ENCODE assay signal across 16 cellular contexts in the genomic region with DNA sequence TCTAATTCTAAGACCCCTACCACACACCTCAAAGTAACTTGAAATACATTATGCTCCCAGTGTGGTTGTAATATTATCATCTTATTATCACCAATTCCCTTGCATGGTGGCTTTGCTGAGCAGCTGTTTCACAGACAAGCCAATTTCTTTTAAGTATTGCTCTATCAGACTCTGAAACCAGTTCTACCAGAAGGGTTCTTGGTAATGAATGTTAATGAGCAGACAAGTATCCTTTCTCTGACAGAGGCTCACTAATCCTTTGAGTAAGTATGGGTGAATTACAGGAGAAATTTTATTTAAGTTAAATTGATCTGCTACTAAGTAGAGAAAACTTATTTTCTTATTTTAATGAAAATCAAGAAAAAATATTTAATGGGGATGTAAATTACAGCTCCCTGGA.
A peak's percentile ranks its signal among the peaks of the same experiment; 100 is the strongest.
DNase-seq lines count a peak whose midpoint lies in the region; ATAC-seq and TF ChIP-seq lines count a peak whose summit lies in the region.
"Had no signal": no experiment of that assay in that cellular context is flagged by ENCODE, and none has a peak within 500 bp of the region (broad histone marks: within the 10 kb centered on the region; RNA-seq: fewer than 3 reads in every experiment).

No MANE protein-coding gene starts in this region.

- no peaks in the 10 kb centered on the region for H3K23me2 ChIP-seq in H9 (ENCODE audit: insufficient read length, low read depth, low read length, poor library complexity, severe bottlenecking)

- no peaks in the 10 kb centered on the region for H3K79me1 ChIP-seq in H9 (ENCODE audit: insufficient read depth, low read depth, low read length, poor library complexity, severe bottlenecking)

- H3K9me3 ChIP-seq in H9 (ENCODE audit: control insufficient read depth, low read depth, low read length) = no peaks in the 10 kb centered on the region
- H3K9me3 ChIP-seq in smooth muscle cell (replicated peaks; ENCODE audit: low read depth) = no peaks in the 10 kb centered on the region
- H3K9me3 ChIP-seq: BLaER1, SJCRH30 had no signal

- H3K56ac ChIP-seq in H9 (ENCODE audit: insufficient read length, low read depth, low read length) = no peak overlapping the region

- DNase-seq in H9 (no peak), NCI-H524 treated with DMSO at 0.1 percent for 48 hours (lab: John Stamatoyannopoulos, UW) (peak; percentile 71), epithelial cell of esophagus (ENCODE audit: low read depth) (peak; percentile 61), smooth muscle cell (lab: John Stamatoyannopoulos, UW; ENCODE audit: unreplicated experiment) (no peak), epidermal melanocyte (ENCODE audit: insufficient read length, low spot score) (no peak), endothelial cell (ENCODE audit: low spot score) (no peak)
- DNase-seq: NCI-H1436, NCI-H2029 treated with DMSO at 0.1 percent for 48 hours, OCI-M1, RPMI8226, SJCRH30, SW 1271 had no signal

- H3K14ac ChIP-seq in H9 (ENCODE audit: insufficient read depth, low read length) = no peak overlapping the region

- H2BK5ac ChIP-seq in H9 (ENCODE audit: insufficient read length, low read length) = no peak overlapping the region

- H3K4me2 ChIP-seq in H9 (ENCODE audit: insufficient read depth, insufficient read length, low read length) (no peak overlapping the region), smooth muscle cell (no peak overlapping the region)
- H3K4me2 ChIP-seq: BLaER1 had no signal

- H3K27ac ChIP-seq in H9 (ENCODE audit: insufficient read length, low read depth, low read length) = no peak overlapping the region
- peak overlapping the region; percentile 19 for H3K27ac ChIP-seq in smooth muscle cell (ENCODE audit: low read depth)
- H3K27ac ChIP-seq: BLaER1, SJCRH30 had no signal

- no peak overlapping the region for H3K4me3 ChIP-seq in epithelial cell of esophagus (ENCODE audit: low read length)
- no peak overlapping the region for H3K4me3 ChIP-seq in smooth muscle cell
- H3K4me3 ChIP-seq: BLaER1, SJCRH30 had no signal

- no peak overlapping the region for H4K5ac ChIP-seq in H9 (ENCODE audit: insufficient read length, low read depth, low read length)

- H3K27me3 Mint-ChIP-seq in H9 (ENCODE audit: low read depth) (no peaks in the 10 kb centered on the region), endothelial cell (ENCODE audit: unreplicated experiment) (no peaks in the 10 kb centered on the region)
- H3K27me3 Mint-ChIP-seq: IgD-negative memory B cell had no signal

- no peak overlapping the region for H2BK120ac ChIP-seq in H9 (ENCODE audit: low read depth, low read length, poor library complexity, severe bottlenecking)

- H2BK20ac ChIP-seq in H9 (ENCODE audit: low read depth, low read length, poor library complexity, severe bottlenecking) = no peak overlapping the region

- peak overlapping the region; percentile 28 to 50 (median 29); a peak in 3 of 7 replicates for H3K27ac Mint-ChIP-seq in H9
- H3K27ac Mint-ChIP-seq in endothelial cell (ENCODE audit: unreplicated experiment) = no peak overlapping the region
- H3K27ac Mint-ChIP-seq: IgD-negative memory B cell had no signal

- H3K9me3 Mint-ChIP-seq in H9 (no peaks in the 10 kb centered on the region), endothelial cell (ENCODE audit: unreplicated experiment) (no peaks in the 10 kb centered on the region)

- TF ChIP-seq CTCF in H9 (conservative IDR thresholded peaks at IDR 0.05) (no peak), epithelial cell of esophagus (IDR thresholded peaks at IDR 0.05; ENCODE audit: insufficient read depth, low read depth, low read length, missing control alignments) (no peak), smooth muscle cell (IDR thresholded peaks at IDR 0.05; ENCODE audit: borderline replicate concordance, insufficient read depth, poor library complexity, severe bottlenecking) (no peak), endothelial cell (IDR thresholded peaks at IDR 0.05; ENCODE audit: unreplicated experiment) (no peak)

- H3K9ac ChIP-seq in H9 (ENCODE audit: extremely low read depth, insufficient read length, low read length) (no peak overlapping the region), smooth muscle cell (ENCODE audit: low read depth) (no peak overlapping the region)
- H3K9ac ChIP-seq: BLaER1 had no signal

- no peak for ATAC-seq in GM19324 (IDR thresholded peaks at IDR 0.05; ENCODE audit: low FRiP score, unreplicated experiment)
- ATAC-seq: HCT116 had no signal

- no peaks in the 10 kb centered on the region for H3K79me2 ChIP-seq in H9 (ENCODE audit: insufficient read depth, low read length)
- H3K79me2 ChIP-seq in smooth muscle cell (ENCODE audit: low read depth) = no peaks in the 10 kb centered on the region

- no peak overlapping the region for H2BK12ac ChIP-seq in H9 (ENCODE audit: insufficient read length, low read depth, low read length)

- H3K23ac ChIP-seq in H9 (ENCODE audit: insufficient read length, low read depth, low read length) = no peak overlapping the region

- H3K4me3 Mint-ChIP-seq in H9 = peak overlapping the region in 1 of 2 experiments; percentile 2; a peak in 1 of 5 replicates
- H3K4me3 Mint-ChIP-seq in endothelial cell (ENCODE audit: unreplicated experiment) = no peak overlapping the region
- H3K4me3 Mint-ChIP-seq: IgD-negative memory B cell had no signal

- no peaks in the 10 kb centered on the region for H4K20me1 ChIP-seq in H9 (ENCODE audit: control insufficient read depth, insufficient read depth, insufficient read length)
- no peaks in the 10 kb centered on the region for H4K20me1 ChIP-seq in smooth muscle cell (ENCODE audit: low read depth)
- H4K20me1 ChIP-seq: BLaER1 had no signal

- H3T11ph ChIP-seq in H9 (ENCODE audit: low read length) = no peak overlapping the region

- H3K27me3 ChIP-seq in H9 (ENCODE audit: insufficient read depth, low read length) (no peaks in the 10 kb centered on the region), smooth muscle cell (ENCODE audit: low read depth) (no peaks in the 10 kb centered on the region)
- H3K27me3 ChIP-seq: BLaER1, SJCRH30 had no signal

- H3K36me3 Mint-ChIP-seq in H9 (ENCODE audit: insufficient read depth in 1 of 3, low read depth in 3 of 3) (no peaks in the 10 kb centered on the region; a peak in 1 of 7 replicates), endothelial cell (ENCODE audit: low read depth, unreplicated experiment) (no peaks in the 10 kb centered on the region)
- H3K36me3 Mint-ChIP-seq: IgD-negative memory B cell had no signal

- H3K36me3 ChIP-seq in smooth muscle cell (ENCODE audit: low read depth) = no peaks in the 10 kb centered on the region
- H3K36me3 ChIP-seq: BLaER1, SJCRH30 had no signal

- no peak overlapping the region for H3K4ac ChIP-seq in H9 (ENCODE audit: low read depth, low read length)

- no peak overlapping the region for H4K91ac ChIP-seq in H9 (ENCODE audit: insufficient read length, low read depth, low read length)

- H3F3A ChIP-seq in smooth muscle cell (ENCODE audit: low read depth) = no peaks in the 10 kb centered on the region

- H2BK15ac ChIP-seq in H9 (ENCODE audit: low read depth, low read length) = no peak overlapping the region

- no peak overlapping the region for H4K8ac ChIP-seq in H9 (replicated peaks; ENCODE audit: insufficient read length, low read depth, low read length)

- no peak overlapping the region for H3K18ac ChIP-seq in H9 (ENCODE audit: insufficient read length, low read depth, low read length)

- peaks cover 3% of the 10 kb centered on the region for H3K4me1 ChIP-seq in H9 (ENCODE audit: insufficient read depth, low read length)
- peaks cover 8% of the 10 kb centered on the region for H3K4me1 ChIP-seq in smooth muscle cell (ENCODE audit: low read depth)
- H3K4me1 ChIP-seq: BLaER1, SJCRH30 had no signal

- H2AFZ ChIP-seq in H9 (ENCODE audit: low read length) (no peak overlapping the region), smooth muscle cell (ENCODE audit: low read depth) (no peak overlapping the region)

- H2AK5ac ChIP-seq in H9 (ENCODE audit: insufficient read length, low read length) = no peak overlapping the region

- H3K4me1 Mint-ChIP-seq in H9 (peaks cover 36 to 39% of the 10 kb centered on the region in 2 experiments), endothelial cell (ENCODE audit: unreplicated experiment) (no peaks in the 10 kb centered on the region)
- H3K4me1 Mint-ChIP-seq: IgD-negative memory B cell had no signal

Comparison
In these comparisons a context has a peak if more than half of its experiments do, and no peak if none do; other contexts are left out.
1. DNase-seq: peak in NCI-H524 treated with DMSO at 0.1 percent for 48 hours (single experiment) and epithelial cell of esophagus (single experiment); none in H9 (single experiment), smooth muscle cell (single experiment), epidermal melanocyte (single experiment) and endothelial cell (single experiment).